In the genomic region with DNA sequence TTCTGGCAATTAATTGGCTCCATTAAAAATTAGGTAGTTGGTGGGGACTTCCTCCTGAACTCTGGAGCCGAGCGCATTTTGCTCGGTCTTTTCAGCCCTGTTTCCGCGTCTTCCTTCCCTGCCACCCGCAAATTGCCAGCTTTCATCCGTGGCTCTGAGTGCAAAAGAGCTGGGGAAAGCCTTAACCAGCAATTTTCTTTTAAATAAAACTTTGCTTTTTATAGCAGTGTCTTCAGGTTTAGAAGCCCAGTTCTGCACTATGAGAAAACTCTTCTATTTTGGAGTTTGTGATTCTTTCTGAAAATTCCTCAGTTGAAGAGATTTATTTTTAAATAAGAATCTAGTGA, we compare ENCODE assay signal across 8 cellular contexts. TPM values are rescaled to one million over a fixed set of nuclear protein-coding genes. Genes with fewer than 3 reads are reported as not detected.
DNase-seq lines count a peak whose midpoint lies in the region; ATAC-seq, FAIRE-seq and TF ChIP-seq lines count a peak whose summit lies in the region.

No MANE protein-coding gene starts in this region.

- no peak overlapping the region for H2BK120ac ChIP-seq in H1 (replicated peaks; ENCODE audit: low read depth, low read length)

- 0 out of 8 replicates have a peak, but pooled peaks cover 0 to 3% (median 0%) of the 10 kb centered on the region in 4 experiments for H3K36me3 ChIP-seq in H1 (ENCODE audit: control insufficient read depth in 2 of 4, insufficient read depth in 4 of 4, low read length in 3 of 4)
- H3K36me3 ChIP-seq in neuron (ENCODE audit: insufficient read depth, low read length): no peaks in the 10 kb centered on the region

- WGBS in H1 (ENCODE audit: extremely low coverage in 1 of 2, insufficient coverage in 1 of 2, insufficient read length in 1 of 2, insufficient replicate concordance in 2 of 2, low coverage in 1 of 2, low lambda C conversion rate in 2 of 2, missing lambda C conversion rate in 1 of 2), 2 experiments: 0% methylated on average over 7 of the region's 7 CpGs; no CpG with 5 or more reads in 1 of the 2 experiments

- peak overlapping the region; percentile 69 for H3K56ac ChIP-seq in H1 (replicated peaks; ENCODE audit: insufficient read length, low read depth, low read length)

- no peak for ATAC-seq in GM18517 (IDR thresholded peaks at IDR 0.05; ENCODE audit: unreplicated experiment)

- H3K4ac ChIP-seq in H1 (replicated peaks; ENCODE audit: insufficient read length, low read depth, low read length): no peak overlapping the region

- no peak for TF ChIP-seq POLR2A in H1 (IDR thresholded peaks at IDR 0.05; ENCODE audit: control extremely low read depth in 1 of 2, low read depth in 2 of 2, low read length in 2 of 2)

- no peak for FAIRE-seq in H1 (lab: Jason Lieb, UNC)

- POLR2A ChIA-PET in H1 (lab: Charles Lee; ENCODE audit: partially characterized antibody): interaction anchor here (0.8 to 2.0 kb wide), 4 partner anchors 13 to 155 kb away, joined by 3 to 6 read pairs (median 4); no protein-coding TSS in a partner anchor

- H3K4me3 ChIP-seq in H1 (ENCODE audit: extremely low read depth in 1 of 4, insufficient read depth in 2 of 4, low read depth in 3 of 4, low read length in 4 of 4): peak overlapping the region; percentile 80 to 96 (median 94)
- H3K4me3 ChIP-seq in neuron (ENCODE audit: low read length): peak overlapping the region; percentile 83

- H3K9ac ChIP-seq in H1 (replicated peaks in 1 of 4; ENCODE audit: extremely low read depth in 1 of 4, low read depth in 3 of 4, low read length in 3 of 4): peak overlapping the region; percentile 61 to 86 (median 82)

- H4K8ac ChIP-seq in H1 (ENCODE audit: extremely low read depth, insufficient read depth, low read length): no peak overlapping the region; the same call in 1 of the 2 replicates

- no peaks in the 10 kb centered on the region for H4K20me1 ChIP-seq in H1 (replicated peaks in 1 of 2; ENCODE audit: control insufficient read depth in 1 of 2, insufficient read depth in 2 of 2, low read length in 2 of 2)

- H3K27me3 ChIP-seq in H1 (replicated peaks in 1 of 4; ENCODE audit: control insufficient read depth in 3 of 4, extremely low read depth in 1 of 4, insufficient read depth in 3 of 4, low read length in 3 of 4): no peaks in the 10 kb centered on the region
- no peaks in the 10 kb centered on the region for H3K27me3 ChIP-seq in neuron (ENCODE audit: insufficient read depth, low read length)

- H3K4me2 ChIP-seq in H1 (ENCODE audit: insufficient read depth in 1 of 2, low read depth in 2 of 2, low read length in 2 of 2): peak overlapping the region; percentile 70 to 92

- H3K79me2 ChIP-seq in H1 (ENCODE audit: control insufficient read depth in 1 of 2, insufficient read depth in 2 of 2, low read length in 2 of 2): peaks cover 0 to 47% of the 10 kb centered on the region in 2 experiments; a peak in 2 of 4 replicates

- no peak overlapping the region for H2AK5ac ChIP-seq in H1 (ENCODE audit: low read depth, low read length)

- H4K5ac ChIP-seq in H1 (ENCODE audit: insufficient read length, low read depth, low read length): no peak overlapping the region

- no peak overlapping the region for H3K27ac ChIP-seq in H1 (ENCODE audit: low read depth, low read length)

- TF ChIP-seq CTCF in H1 (IDR thresholded peaks at IDR 0.05; ENCODE audit: control extremely low read depth in 1 of 3, insufficient read depth in 1 of 3, low read depth in 1 of 3, low read length in 3 of 3): no peak

- H2BK15ac ChIP-seq in H1 (ENCODE audit: low read length): no peak overlapping the region

- 0 out of 2 replicates have a peak overlapping the region, but pooled peaks have one; percentile 80 for H2BK12ac ChIP-seq in H1 (ENCODE audit: low read depth, low read length)

- H3K23ac ChIP-seq in H1 (ENCODE audit: insufficient read length): no peak overlapping the region

- no peak overlapping the region for H2BK20ac ChIP-seq in H1 (ENCODE audit: low read length)

- H4K91ac ChIP-seq in H1 (replicated peaks; ENCODE audit: insufficient read length, low read length): no peak overlapping the region

- peak overlapping the region; percentile 89; the same call in 1 of the 2 replicates for H2AFZ ChIP-seq in H1 (ENCODE audit: low read length)
- H2AFZ ChIP-seq in neuron (ENCODE audit: low read depth, low read length): peak overlapping the region; percentile 78

- H3K9me3 ChIP-seq in H1 (ENCODE audit: insufficient read depth in 2 of 2, low read depth in 1 of 2, low read length in 1 of 2) (no peaks in the 10 kb centered on the region), neuron (ENCODE audit: low read length) (peaks cover 2% of the 10 kb centered on the region)

- peaks cover 5% of the 10 kb centered on the region for H3K23me2 ChIP-seq in H1 (ENCODE audit: low read depth, low read length)

- H3K79me1 ChIP-seq in H1 (ENCODE audit: low read depth, low read length): peaks cover 2% of the 10 kb centered on the region; the same call in 1 of the 2 replicates

- CTCF ChIA-PET in H1 (lab: Charles Lee; ENCODE audit: partially characterized antibody): interaction anchor here (0.5 to 2.0 kb wide), 10 partner anchors 8 to 150 kb away, joined by 3 to 6 read pairs (median 3); no protein-coding TSS in a partner anchor

- peak; percentile 53 for DNase-seq in DMS114 treated with DMSO at 0.1 percent for 48 hours (lab: John Stamatoyannopoulos, UW; ENCODE audit: unreplicated experiment)
- DNase-seq in NOMO-1 treated with DMSO at 0.1 percent for 48 hours (lab: John Stamatoyannopoulos, UW; ENCODE audit: unreplicated experiment): peak; percentile 31
- no peak for DNase-seq in H1 (ENCODE audit: low read depth in 1 of 2, low spot score in 2 of 2)
- no peak for DNase-seq in stimulated activated CD4-positive, alpha-beta T cell treated with anti-CD3 and anti-CD28 coated beads, Interleukin-4, amount 100 ng/mL, for 24 hours
- no peak for DNase-seq in NCI-H774 (lab: John Stamatoyannopoulos, UW)
- DNase-seq in germinal center (ENCODE audit: low spot score): no peak

- TF ChIP-seq RAD21 in H1 (IDR thresholded peaks at IDR 0.05 in 1 of 2, conservative IDR thresholded peaks at IDR 0.05 in 1 of 2; ENCODE audit: low read depth in 2 of 2, low read length in 2 of 2): no peak

- peak overlapping the region; percentile 83; the same call in 1 of the 2 replicates for H2BK5ac ChIP-seq in H1 (ENCODE audit: low read depth, low read length)

- no peak for TF ChIP-seq EP300 in H1 (IDR thresholded peaks at IDR 0.05; ENCODE audit: borderline replicate concordance in 1 of 2, low read depth in 2 of 2, low read length in 2 of 2)

- H3K14ac ChIP-seq in H1 (ENCODE audit: insufficient read length): no peak overlapping the region

- peaks cover 0 to 6% (median 4%) of the 10 kb centered on the region in 4 experiments; a peak in 4 of 7 replicates for H3K4me1 ChIP-seq in H1 (replicated peaks in 1 of 4; ENCODE audit: control insufficient read depth in 3 of 4, insufficient read depth in 4 of 4, low read length in 3 of 4)
- peaks cover 24% of the 10 kb centered on the region for H3K4me1 ChIP-seq in neuron (ENCODE audit: insufficient read depth, low read length)

- H3K18ac ChIP-seq in H1 (ENCODE audit: extremely low read depth, low read length): no peak overlapping the region

TF ChIP-seq in H1, 55 proteins besides CTCF, POLR2A, EP300 and RAD21:
- TF ChIP-seq SAP30 (IDR thresholded peaks at IDR 0.05; ENCODE audit: insufficient read depth, insufficient replicate concordance, low read length): no peak
- TF ChIP-seq RBBP5 (IDR thresholded peaks at IDR 0.05; ENCODE audit: borderline replicate concordance, low read depth, low read length): 0 out of 2 replicates have a peak, but pooled peaks have one; percentile 1
- TF ChIP-seq CTBP2 (IDR thresholded peaks at IDR 0.05; ENCODE audit: borderline replicate concordance, insufficient read depth, insufficient read length, low read length): no peak
- no peak for TF ChIP-seq POU5F1 (IDR thresholded peaks at IDR 0.05; ENCODE audit: low read depth, low read length)
- TF ChIP-seq SIN3A (conservative IDR thresholded peaks at IDR 0.05 in 1 of 2, IDR thresholded peaks at IDR 0.05 in 1 of 2; ENCODE audit: low read depth in 1 of 2, low read length in 2 of 2): no peak
TF ChIP-seq in H1: peak in this region for 1.

RNA-seq across cellular contexts. Expression of gene KCTD20, which starts 0.7 kb away (rescaled TPM):
- 23.2 and 26.2 TPM in 2 replicates for total RNA-seq in H1 (2021; fragmentation: NEBNext Ultra II Directional; extraction: Animal tissue kit (Norgen Biotek cat#: 25700))
- 8.4 and 10.1 TPM in 2 replicates for polyA plus RNA-seq in H1 (2011; rRNA removed)
- polyA plus RNA-seq in H1 (2011; cell fraction: cytosol; rRNA removed): 14.6 TPM
- 9.5 TPM for polyA plus RNA-seq in H1 (2011; cell fraction: nucleus; rRNA removed)
- polyA plus RNA-seq in H1 (2012, experiment 1 of 2): 12.0 to 17.1 TPM (median 13.5 TPM) in 4 replicates
- polyA plus RNA-seq in H1 (2012, experiment 2 of 2): 0.92 TPM
- 14.9 TPM for polyA plus RNA-seq in H1 (2013, experiment 1 of 2)
- 15.7 TPM for polyA plus RNA-seq in H1 (2013, experiment 2 of 2)
- polyA minus RNA-seq in H1 (2011; rRNA and poly(A)+ RNA removed): 26.8 and 36.7 TPM in 2 replicates
- 15.2 TPM for polyA minus RNA-seq in H1 (2011; cell fraction: cytosol; rRNA and poly(A)+ RNA removed)
- 25.3 TPM for polyA minus RNA-seq in H1 (2011; cell fraction: nucleus; rRNA and poly(A)+ RNA removed)

RNA-seq across cellular contexts. Expression of gene PXT1, which starts 0.8 kb away (rescaled TPM):
- not detected in 2 replicates for total RNA-seq in H1 (2021; fragmentation: NEBNext Ultra II Directional; extraction: Animal tissue kit (Norgen Biotek cat#: 25700))
- polyA plus RNA-seq in H1 (2011; rRNA removed): 0.06 and 0.20 TPM in 2 replicates
- polyA plus RNA-seq in H1 (2011; cell fraction: cytosol; rRNA removed): 0.23 TPM
- polyA plus RNA-seq in H1 (2011; cell fraction: nucleus; rRNA removed): 0.16 TPM
- polyA plus RNA-seq in H1 (2012, experiment 1 of 2): 0.17 to 0.21 TPM in 2 of 4 replicates, not detected in the others
- not detected for polyA plus RNA-seq in H1 (2012, experiment 2 of 2)
- not detected for polyA plus RNA-seq in H1 (2013, experiment 1 of 2)
- polyA plus RNA-seq in H1 (2013, experiment 2 of 2): 0.04 TPM
- 0.19 TPM in 1 of 2 replicates, not detected in the other for polyA minus RNA-seq in H1 (2011; rRNA and poly(A)+ RNA removed)
- polyA minus RNA-seq in H1 (2011; cell fraction: cytosol; rRNA and poly(A)+ RNA removed): not detected
- not detected for polyA minus RNA-seq in H1 (2011; cell fraction: nucleus; rRNA and poly(A)+ RNA removed)

RNA-seq across cellular contexts. Expression of gene ETV7, which starts 56.0 kb away (rescaled TPM):
- total RNA-seq in H1 (2021; fragmentation: NEBNext Ultra II Directional; extraction: Animal tissue kit (Norgen Biotek cat#: 25700)): 0.21 and 0.54 TPM in 2 replicates
- polyA plus RNA-seq in H1 (2011; rRNA removed): 2.4 TPM in 2 replicates
- 2.1 TPM for polyA plus RNA-seq in H1 (2011; cell fraction: cytosol; rRNA removed)
- 2.4 TPM for polyA plus RNA-seq in H1 (2011; cell fraction: nucleus; rRNA removed)
- polyA plus RNA-seq in H1 (2012, experiment 1 of 2): 1.1 to 2.4 TPM (median 2.0 TPM) in 4 replicates
- polyA plus RNA-seq in H1 (2012, experiment 2 of 2): 2.1 TPM
- polyA plus RNA-seq in H1 (2013, experiment 1 of 2): 0.49 TPM
- polyA plus RNA-seq in H1 (2013, experiment 2 of 2): 0.61 TPM
- polyA minus RNA-seq in H1 (2011; rRNA and poly(A)+ RNA removed): 0.63 and 1.2 TPM in 2 replicates
- polyA minus RNA-seq in H1 (2011; cell fraction: cytosol; rRNA and poly(A)+ RNA removed): 1.5 TPM
- 0.60 TPM for polyA minus RNA-seq in H1 (2011; cell fraction: nucleus; rRNA and poly(A)+ RNA removed)

Comparison
In these comparisons a context has a peak if more than half of its experiments do, and no peak if none do; other contexts are left out.
1. DNase-seq: peak in DMS114 treated with DMSO at 0.1 percent for 48 hours (single experiment) and NOMO-1 treated with DMSO at 0.1 percent for 48 hours (single experiment); none in H1 (0 of 2), stimulated activated CD4-positive, alpha-beta T cell treated with anti-CD3 and anti-CD28 coated beads, Interleukin-4, amount 100 ng/mL, for 24 hours (single experiment), NCI-H774 (single experiment) and germinal center (single experiment).